ENCODE assay signal across 8 cellular contexts in genomic region chr6:142842423-142843261, GRCh38.
DNase-seq lines count a peak whose midpoint lies in the region; ATAC-seq, FAIRE-seq and TF ChIP-seq lines count a peak whose summit lies in the region.

No MANE protein-coding gene starts in this region.

- peak; percentile 53 for FAIRE-seq in RCC 7860 (lab: Jason Lieb, UNC)

- no peaks in the 10 kb centered on the region for H3K27me3 Mint-ChIP-seq in activated CD8-positive, alpha-beta memory T cell treated with anti-CD3 and anti-CD28 coated beads, Interleukin-2, amount 10 ng/mL, durations not matched to agents 7 days and 5 days
- no peaks in the 10 kb centered on the region for H3K27me3 Mint-ChIP-seq in stimulated activated naive B cell treated with anti-CD40 and anti-IgM and Interleukin-4, amounts not matched to agents 10 μg/mL and 1 μg/mL and 100 μg/mL, for 72 hours

- H3K4me3 Mint-ChIP-seq in activated CD8-positive, alpha-beta memory T cell treated with anti-CD3 and anti-CD28 coated beads, Interleukin-2, amount 10 ng/mL, durations not matched to agents 7 days and 5 days, result peak overlapping the region; percentile 74
- H3K4me3 Mint-ChIP-seq in stimulated activated naive B cell treated with anti-CD40 and anti-IgM and Interleukin-4, amounts not matched to agents 10 μg/mL and 1 μg/mL and 100 μg/mL, for 72 hours, result peak overlapping the region; percentile 77

- H3K9me3 ChIP-seq in WERI-Rb-1 (ENCODE audit: severe bottlenecking), result no peaks in the 10 kb centered on the region

- no peaks in the 10 kb centered on the region for H3K36me3 ChIP-seq in WERI-Rb-1

- H3K4me3 ChIP-seq in dorsolateral prefrontal cortex, result peak overlapping the region in 33 of 59 donors; percentile 2 to 38 (median 20)
- H3K4me3 ChIP-seq in WERI-Rb-1 (ENCODE audit: low read depth, low read length), result no peak overlapping the region

- CTCF ChIA-PET in activated CD8-positive, alpha-beta memory T cell treated with anti-CD3 and anti-CD28 coated beads, Interleukin-2, amount 10 ng/mL, durations not matched to agents 7 days and 5 days (lab: Charles Lee), result interaction anchor here (0.7 to 1.8 kb wide), 8 partner anchors 10 to 144 kb away, joined by 3 to 8 read pairs (median 3); no protein-coding TSS in a partner anchor

- peak; percentile 72 for DNase-seq in activated CD8-positive, alpha-beta memory T cell treated with anti-CD3 and anti-CD28 coated beads, Interleukin-2, amount 10 ng/mL, durations not matched to agents 7 days and 5 days
- no peak for DNase-seq in activated CD8-positive, alpha-beta memory T cell treated with anti-CD3 and anti-CD28 coated beads for 24 hours
- DNase-seq in RCC 7860 (ENCODE audit: low spot score) (peak; percentile 65), dorsolateral prefrontal cortex (no peak), WERI-Rb-1 (no peak), T1000 (lab: John Stamatoyannopoulos, UW) (no peak)
- DNase-seq in stimulated activated naive B cell treated with anti-CD40 and anti-IgM and Interleukin-4, amounts not matched to agents 10 μg/mL and 1 μg/mL and 100 μg/mL, for 72 hours, result no peak

- peak overlapping the region; percentile 89 for H3K27ac Mint-ChIP-seq in activated CD8-positive, alpha-beta memory T cell treated with anti-CD3 and anti-CD28 coated beads, Interleukin-2, amount 10 ng/mL, durations not matched to agents 7 days and 5 days
- peak overlapping the region; percentile 94 for H3K27ac Mint-ChIP-seq in stimulated activated naive B cell treated with anti-CD40 and anti-IgM and Interleukin-4, amounts not matched to agents 10 μg/mL and 1 μg/mL and 100 μg/mL, for 72 hours

- peak; percentile 66 for ATAC-seq in activated CD8-positive, alpha-beta memory T cell treated with anti-CD3 and anti-CD28 coated beads, Interleukin-2, amount 10 ng/mL, durations not matched to agents 7 days and 5 days
- ATAC-seq in HG02678 (IDR thresholded peaks at IDR 0.05; ENCODE audit: unreplicated experiment), result peak; percentile 64
- ATAC-seq in stimulated activated naive B cell treated with anti-CD40 and anti-IgM and Interleukin-4, amounts not matched to agents 10 μg/mL and 1 μg/mL and 100 μg/mL, for 72 hours (replicated peaks), result peak; percentile 67 to 76

- H3K27ac ChIP-seq in dorsolateral prefrontal cortex (peak overlapping the region in 39 of 59 donors; percentile 0 to 87 (median 38)), WERI-Rb-1 (no peak overlapping the region)

- H3K36me3 Mint-ChIP-seq in activated CD8-positive, alpha-beta memory T cell treated with anti-CD3 and anti-CD28 coated beads, Interleukin-2, amount 10 ng/mL, durations not matched to agents 7 days and 5 days, result peaks cover 2% of the 10 kb centered on the region
- H3K36me3 Mint-ChIP-seq in stimulated activated naive B cell treated with anti-CD40 and anti-IgM and Interleukin-4, amounts not matched to agents 10 μg/mL and 1 μg/mL and 100 μg/mL, for 72 hours, result peaks cover 0 to 4% of the 10 kb centered on the region in 2 donors

- no peak for TF ChIP-seq CTCF in dorsolateral prefrontal cortex (IDR thresholded peaks at IDR 0.05 in 54 of 56, conservative IDR thresholded peaks at IDR 0.05 in 2 of 56; ENCODE audit: low read depth in 1 of 56, partially characterized antibody in 56 of 56)
- TF ChIP-seq CTCF in WERI-Rb-1 (IDR thresholded peaks at IDR 0.05; ENCODE audit: low read depth, low read length), result no peak

- intact Hi-C loops in dorsolateral prefrontal cortex (cut with DNase I), result loop anchor here (10.0 kb wide), 2 partner anchors 102 to 148 kb away; partner anchors contain the start of gene HIVEP2 (in 1 of the 2)

- peaks cover 82% of the 10 kb centered on the region for H3K4me1 Mint-ChIP-seq in activated CD8-positive, alpha-beta memory T cell treated with anti-CD3 and anti-CD28 coated beads, Interleukin-2, amount 10 ng/mL, durations not matched to agents 7 days and 5 days
- peaks cover 45 to 84% of the 10 kb centered on the region in 2 donors for H3K4me1 Mint-ChIP-seq in stimulated activated naive B cell treated with anti-CD40 and anti-IgM and Interleukin-4, amounts not matched to agents 10 μg/mL and 1 μg/mL and 100 μg/mL, for 72 hours

- no peaks in the 10 kb centered on the region for H3K27me3 ChIP-seq in dorsolateral prefrontal cortex
- no peaks in the 10 kb centered on the region for H3K27me3 ChIP-seq in WERI-Rb-1 (ENCODE audit: insufficient read depth, low read depth, severe bottlenecking)

- no peaks in the 10 kb centered on the region for H3K9me3 Mint-ChIP-seq in activated CD8-positive, alpha-beta memory T cell treated with anti-CD3 and anti-CD28 coated beads, Interleukin-2, amount 10 ng/mL, durations not matched to agents 7 days and 5 days (ENCODE audit: low read depth)
- no peaks in the 10 kb centered on the region for H3K9me3 Mint-ChIP-seq in stimulated activated naive B cell treated with anti-CD40 and anti-IgM and Interleukin-4, amounts not matched to agents 10 μg/mL and 1 μg/mL and 100 μg/mL, for 72 hours

Comparison
In these comparisons a context has a peak if more than half of its experiments do, and no peak if none do; other contexts are left out.
1. DNase-seq: peak in activated CD8-positive, alpha-beta memory T cell treated with anti-CD3 and anti-CD28 coated beads, Interleukin-2, amount 10 ng/mL, durations not matched to agents 7 days and 5 days (single experiment) and RCC 7860 (single experiment); none in activated CD8-positive, alpha-beta memory T cell treated with anti-CD3 and anti-CD28 coated beads for 24 hours (single experiment), dorsolateral prefrontal cortex (0 of 10), stimulated activated naive B cell treated with anti-CD40 and anti-IgM and Interleukin-4, amounts not matched to agents 10 μg/mL and 1 μg/mL and 100 μg/mL, for 72 hours (single experiment), WERI-Rb-1 (single experiment) and T1000 (single experiment).
2. Peak in every context shown above with its lines, with median percentiles within 50 percentile points of each other: ATAC-seq.